8 cellular contexts compared by ENCODE assay signal in the genomic region with DNA sequence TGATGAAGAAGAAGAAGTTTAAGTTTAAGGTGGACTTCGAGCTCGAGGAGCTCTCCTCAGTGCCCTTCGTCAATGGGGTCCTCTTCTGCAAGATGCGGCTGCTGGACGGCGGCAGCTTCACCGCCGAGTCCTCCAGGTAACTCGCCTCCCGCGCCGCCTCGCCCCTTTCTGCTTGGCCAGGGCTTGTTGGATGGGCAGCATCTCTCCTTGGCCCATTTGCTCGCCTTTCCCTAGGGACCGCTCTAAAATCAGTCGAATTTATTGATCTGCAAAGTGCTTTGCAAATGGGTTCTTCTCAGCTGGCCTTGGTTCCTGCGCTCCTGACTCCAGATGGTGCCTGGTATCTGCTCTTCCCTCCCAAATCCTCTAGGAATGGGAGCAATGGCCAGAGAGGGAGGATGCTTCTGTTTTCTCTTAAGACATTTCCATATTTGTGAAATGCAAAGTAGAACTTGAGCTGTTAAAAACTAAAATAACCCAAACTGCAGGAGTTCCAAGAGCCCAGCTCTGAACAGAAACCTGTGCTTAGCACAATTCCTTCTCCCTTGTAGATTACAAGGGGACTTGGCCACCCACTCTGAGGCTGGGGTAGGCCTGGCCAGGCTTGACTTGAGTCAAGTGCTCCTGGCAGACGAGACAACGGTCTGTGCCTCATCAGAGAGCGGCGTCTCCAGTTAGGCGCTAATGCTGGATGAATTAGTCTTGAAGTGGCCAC. TPM values are rescaled to one million over a fixed set of nuclear protein-coding genes. Genes with fewer than 3 reads are reported as not detected.
DNase-seq lines count a peak whose midpoint lies in the region; ATAC-seq and TF ChIP-seq lines count a peak whose summit lies in the region.

No MANE protein-coding gene starts in this region.

- in situ Hi-C loops in GM18951 (cut with MboI; ENCODE audit: low sequenced_read_pairs, unreplicated experiment): loop anchor here (10.0 kb wide), 1 partner anchor 46 kb away; no protein-coding TSS in a partner anchor

- no peak overlapping the region for H3K9ac ChIP-seq in muscle layer of colon (ENCODE audit: low read length)

- H3K27ac ChIP-seq in muscle layer of colon (ENCODE audit: low read depth, low read length): peak overlapping the region; percentile 56

- DNase-seq in Ammon's horn (ENCODE audit: low spot score) (peak; percentile 51), NCI-H82 (lab: John Stamatoyannopoulos, UW) (peak; percentile 93), epithelial cell of proximal tubule (ENCODE audit: low read depth) (no peak), superior temporal gyrus (ENCODE audit: extremely low spot score) (peak; percentile 56)
- DNase-seq in activated CD8-positive, alpha-beta memory T cell treated with anti-CD3 and anti-CD28 coated beads for 24 hours: peak; percentile 77

- TF ChIP-seq CTCF in epithelial cell of proximal tubule (conservative IDR thresholded peaks at IDR 0.05; ENCODE audit: low read depth, low read length): no peak

- H3K9me3 ChIP-seq in muscle layer of colon (ENCODE audit: low read length): no peaks in the 10 kb centered on the region

- H3K4me3 ChIP-seq in epithelial cell of proximal tubule (ENCODE audit: low read depth, low read length): peak overlapping the region; percentile 61
- peak overlapping the region; percentile 68 to 80 for H3K4me3 ChIP-seq in muscle layer of colon (ENCODE audit: low read depth in 1 of 2, low read length in 2 of 2)

- H3K4me1 ChIP-seq in muscle layer of colon (ENCODE audit: insufficient read depth, low read length): peaks cover 16% of the 10 kb centered on the region

- TF ChIP-seq POLR2A in GM18951 (IDR thresholded peaks at IDR 0.05; ENCODE audit: extremely low read depth, insufficient read depth, insufficient read length): peak; percentile 60

- no peaks in the 10 kb centered on the region for H3K27me3 ChIP-seq in muscle layer of colon (ENCODE audit: control insufficient read depth in 1 of 2, insufficient read depth in 2 of 2, low read length in 2 of 2)

- H3K36me3 ChIP-seq in muscle layer of colon (ENCODE audit: insufficient read depth, low read length): no peaks in the 10 kb centered on the region

- peak; percentile 34 for ATAC-seq in HG03196 (IDR thresholded peaks at IDR 0.05; ENCODE audit: unreplicated experiment)

RNA-seq across cellular contexts. Expression of gene EEIG2, which starts 0.7 kb away (rescaled TPM):
- total RNA-seq in epithelial cell of proximal tubule: 6.1 TPM in 2 replicates
